8 cellular contexts compared by ENCODE assay signal in genomic region chr4:143773998-143774898, GRCh38.
DNase-seq lines count a peak whose midpoint lies in the region; ATAC-seq and TF ChIP-seq lines count a peak whose summit lies in the region.

No MANE protein-coding gene starts in this region.

- TF ChIP-seq CTCF in heart right ventricle (IDR thresholded peaks at IDR 0.05), result peak; percentile 21 to 62 (median 54)
- TF ChIP-seq CTCF in vagina (IDR thresholded peaks at IDR 0.05), result peak in 1 of 3 experiments; percentile 22

- H3K9me3 ChIP-seq in heart right ventricle, result peaks cover 0 to 10% (median 0%) of the 10 kb centered on the region in 11 donors
- H3K9me3 ChIP-seq in vagina, result no peaks in the 10 kb centered on the region

- no peak for TF ChIP-seq POLR2A in vagina (IDR thresholded peaks at IDR 0.05)

- no peaks in the 10 kb centered on the region for H3K9me3 Mint-ChIP-seq in activated T-cell treated with anti-CD3 and anti-CD28 coated beads, Interleukin-2, amount 50 U/mL, for 24 hours

- H3K36me3 Mint-ChIP-seq in activated T-cell treated with anti-CD3 and anti-CD28 coated beads, Interleukin-2, amount 50 U/mL, for 24 hours (ENCODE audit: low read depth), result no peaks in the 10 kb centered on the region

- no peak overlapping the region for H3K27ac ChIP-seq in heart right ventricle
- H3K27ac ChIP-seq in vagina, result no peak overlapping the region

- H3K4me3 Mint-ChIP-seq in activated T-cell treated with anti-CD3 and anti-CD28 coated beads, Interleukin-2, amount 50 U/mL, for 24 hours, result no peak overlapping the region

- DNase-seq in CMK (ENCODE audit: low read depth) (peak; percentile 40), NCI-H2081 treated with DMSO at 0.1 percent for 48 hours (lab: John Stamatoyannopoulos, UW) (peak; percentile 2), heart right ventricle (peak in 1 of 2 donors; percentile 6), vagina (ENCODE audit: extremely low spot score in 2 of 2) (no peak)
- peak; percentile 39 for DNase-seq in activated T-cell treated with anti-CD3 and anti-CD28 coated beads, Interleukin-2, amount 50 U/mL, for 24 hours
- DNase-seq in stimulated activated CD4-positive, alpha-beta T cell treated with anti-CD3 and anti-CD28 coated beads, Interleukin-12 subunit alpha, Interleukin-12 subunit beta, amount 100 ng/mL, for 24 hours (ENCODE audit: low read depth in 2 of 2), result peak; percentile 6 to 38

- WGBS in heart right ventricle, 2 donors, result 71% methylated on average over 8 of the region's 8 CpGs

- H3K4me1 ChIP-seq in heart right ventricle (no peaks in the 10 kb centered on the region), vagina (no peaks in the 10 kb centered on the region)

- H3K4me3 ChIP-seq in heart right ventricle (no peak overlapping the region), vagina (no peak overlapping the region)

- peak; percentile 99 for ATAC-seq in GM18520 (IDR thresholded peaks at IDR 0.05; ENCODE audit: unreplicated experiment)
- ATAC-seq in HG02943 (IDR thresholded peaks at IDR 0.05; ENCODE audit: low read depth, unreplicated experiment), result peak; percentile 100
- ATAC-seq in heart right ventricle, result peak in 3 of 8 donors; percentile 39 to 70 (median 62)

- no peaks in the 10 kb centered on the region for H3K4me1 Mint-ChIP-seq in activated T-cell treated with anti-CD3 and anti-CD28 coated beads, Interleukin-2, amount 50 U/mL, for 24 hours (ENCODE audit: low read depth)

- no peak overlapping the region for H3K27ac Mint-ChIP-seq in activated T-cell treated with anti-CD3 and anti-CD28 coated beads, Interleukin-2, amount 50 U/mL, for 24 hours

- H3K27me3 Mint-ChIP-seq in activated T-cell treated with anti-CD3 and anti-CD28 coated beads, Interleukin-2, amount 50 U/mL, for 24 hours, result peaks cover 3% of the 10 kb centered on the region

- intact Hi-C loops in heart right ventricle (cut with DNase I) (no loop called here), vagina (cut with DNase I) (no loop called here)

- H3K27me3 ChIP-seq in heart right ventricle, result no peaks in the 10 kb centered on the region
- no peaks in the 10 kb centered on the region for H3K27me3 ChIP-seq in vagina

- H3K36me3 ChIP-seq in heart right ventricle (no peaks in the 10 kb centered on the region), vagina (no peaks in the 10 kb centered on the region)

Comparison
In these comparisons a context has a peak if more than half of its experiments do, and no peak if none do; other contexts are left out.
1. DNase-seq: peak in CMK (single experiment), NCI-H2081 treated with DMSO at 0.1 percent for 48 hours (single experiment), activated T-cell treated with anti-CD3 and anti-CD28 coated beads, Interleukin-2, amount 50 U/mL, for 24 hours (single experiment) and stimulated activated CD4-positive, alpha-beta T cell treated with anti-CD3 and anti-CD28 coated beads, Interleukin-12 subunit alpha, Interleukin-12 subunit beta, amount 100 ng/mL, for 24 hours (2 of 2); none in vagina (0 of 2).